In the genomic region with DNA sequence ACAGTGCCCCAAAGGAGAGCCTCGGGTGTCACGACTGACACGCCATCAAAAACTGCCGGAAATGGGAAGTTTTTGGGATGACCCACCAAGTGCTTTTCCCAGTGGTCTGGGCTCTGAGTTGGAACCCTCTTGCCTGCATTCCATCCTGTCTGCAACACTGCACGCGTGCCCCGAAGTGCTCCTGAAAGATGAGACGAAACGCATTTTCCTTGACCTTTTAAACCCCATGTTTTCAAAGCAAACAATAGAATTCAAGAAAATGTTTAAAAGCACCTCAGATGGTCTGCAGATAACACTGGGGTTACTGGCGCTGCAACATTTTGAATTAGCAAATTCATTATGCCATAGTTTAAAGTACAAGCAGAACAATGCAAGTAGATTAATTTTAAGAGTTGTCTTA, we compare ENCODE assay signal across 1 cellular context.
TF ChIP-seq lines count a peak whose summit lies in the region.

No MANE protein-coding gene starts in this region.

TF ChIP-seq in H1, 55 proteins besides CTCF, POLR2A, EP300 and RAD21:
- no peak for TF ChIP-seq SRF (IDR thresholded peaks at IDR 0.05; ENCODE audit: low read depth, low read length)
- TF ChIP-seq GTF2F1 (IDR thresholded peaks at IDR 0.05; ENCODE audit: borderline replicate concordance, low read depth, low read length) = no peak
- no peak for TF ChIP-seq RXRA (IDR thresholded peaks at IDR 0.05; ENCODE audit: insufficient read depth, low read depth, low read length)
- TF ChIP-seq NANOG (IDR thresholded peaks at IDR 0.05; ENCODE audit: insufficient read depth, low read depth, low read length, poor library complexity, severe bottlenecking) = no peak
- TF ChIP-seq SP1 (IDR thresholded peaks at IDR 0.05; ENCODE audit: low read depth, low read length) = no peak
- no peak for TF ChIP-seq SAP30 (IDR thresholded peaks at IDR 0.05; ENCODE audit: insufficient read depth, insufficient replicate concordance, low read length)
- TF ChIP-seq TBP (IDR thresholded peaks at IDR 0.05; ENCODE audit: low read depth, low read length) = no peak
- TF ChIP-seq PHF8 (conservative IDR thresholded peaks at IDR 0.05; ENCODE audit: low read depth, low read length) = no peak
- no peak for TF ChIP-seq SUZ12 (IDR thresholded peaks at IDR 0.05; ENCODE audit: low read length)
- TF ChIP-seq SP4 (IDR thresholded peaks at IDR 0.05; ENCODE audit: low read length) = no peak
